8 cellular contexts compared by ENCODE assay signal in the genomic region with DNA sequence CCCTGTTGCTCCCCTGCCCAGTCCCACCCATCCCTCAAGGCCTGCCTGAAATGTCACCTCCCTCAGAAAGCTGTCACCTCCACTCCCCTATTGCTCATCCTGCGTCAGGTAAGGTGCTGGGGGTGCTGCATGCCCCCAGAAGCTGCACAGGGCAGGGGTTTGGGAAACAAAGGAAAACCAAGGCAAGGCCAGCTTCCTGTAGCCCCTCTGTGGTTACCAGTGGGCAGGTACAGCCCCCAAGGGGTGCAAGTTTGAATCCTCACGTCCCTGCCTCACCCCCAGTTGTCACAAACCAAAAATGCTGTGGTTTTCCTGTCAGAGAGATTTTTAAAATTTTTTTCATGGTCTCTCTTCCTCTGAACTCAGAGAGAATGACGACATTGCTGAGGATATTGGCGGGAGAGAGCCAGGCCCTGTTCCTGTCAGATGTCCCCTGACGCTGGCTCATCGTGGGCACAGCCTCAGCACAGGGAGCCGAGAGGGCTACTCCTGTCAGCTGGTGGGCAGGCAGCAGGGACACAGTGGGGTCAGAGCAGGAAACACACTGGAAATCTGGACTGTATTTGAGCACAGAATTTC. TPM values are rescaled to one million over a fixed set of nuclear protein-coding genes. Genes with fewer than 3 reads are reported as not detected.
DNase-seq lines count a peak whose midpoint lies in the region; ATAC-seq and TF ChIP-seq lines count a peak whose summit lies in the region.

No MANE protein-coding gene starts in this region.

- DNase-seq in EH (ENCODE audit: low read depth) (peak; percentile 89), MV-4-11 (lab: John Stamatoyannopoulos, UW) (peak; percentile 67), neural progenitor cell (ENCODE audit: low spot score) (no peak), NCI-H526 (lab: John Stamatoyannopoulos, UW) (no peak), kidney glomerular epithelial cell (lab: John Stamatoyannopoulos, UW) (no peak)
- DNase-seq in activated naive CD4-positive, alpha-beta T cell treated with anti-CD3 and anti-CD28 coated beads, Interleukin-2, amount 50 U/mL, for 72 hours (ENCODE audit: low spot score in 2 of 2) = peak; percentile 32 to 72

- H3K9me3 ChIP-seq in neural progenitor cell (ENCODE audit: low read depth) = no peaks in the 10 kb centered on the region

- H3K36me3 ChIP-seq in neural progenitor cell = no peaks in the 10 kb centered on the region

- peaks cover 5 to 29% of the 10 kb centered on the region in 2 donors for H3K36me3 Mint-ChIP-seq in activated naive CD4-positive, alpha-beta T cell treated with anti-CD3 and anti-CD28 coated beads, Interleukin-2, amount 50 U/mL, for 72 hours
- no peaks in the 10 kb centered on the region for H3K36me3 Mint-ChIP-seq in neural progenitor cell

- no peaks in the 10 kb centered on the region for H3K4me1 ChIP-seq in neural progenitor cell

- no peak for TF ChIP-seq CTCF in neural progenitor cell (IDR thresholded peaks at IDR 0.05)

- ATAC-seq in activated naive CD4-positive, alpha-beta T cell treated with anti-CD3 and anti-CD28 coated beads, Interleukin-2, amount 50 U/mL, for 72 hours = peak; percentile 66 to 86
- ATAC-seq in GM21619 (IDR thresholded peaks at IDR 0.05; ENCODE audit: unreplicated experiment) = no peak
- no peak for ATAC-seq in GM18870 (IDR thresholded peaks at IDR 0.05; ENCODE audit: unreplicated experiment)

- H3K27me3 Mint-ChIP-seq in neural progenitor cell (ENCODE audit: insufficient read depth, low read depth) = peaks cover 12% of the 10 kb centered on the region

- H3K27ac ChIP-seq in neural progenitor cell = no peak overlapping the region

- no peak overlapping the region for H3K4me3 Mint-ChIP-seq in neural progenitor cell

- H3K27ac Mint-ChIP-seq in activated naive CD4-positive, alpha-beta T cell treated with anti-CD3 and anti-CD28 coated beads, Interleukin-2, amount 50 U/mL, for 72 hours = peak overlapping the region; percentile 95 to 99
- peak overlapping the region; percentile 50 for H3K27ac Mint-ChIP-seq in neural progenitor cell

- no peak overlapping the region for H2AFZ ChIP-seq in neural progenitor cell (replicated peaks)

- H3K79me2 ChIP-seq in neural progenitor cell (ENCODE audit: low read depth) = no peaks in the 10 kb centered on the region

- no peaks in the 10 kb centered on the region for H3K27me3 ChIP-seq in neural progenitor cell

- no peaks in the 10 kb centered on the region for H3F3A ChIP-seq in neural progenitor cell (ENCODE audit: low read depth)

- H3K4me3 ChIP-seq in neural progenitor cell = no peak overlapping the region

- peaks cover 4% of the 10 kb centered on the region for H3K4me1 Mint-ChIP-seq in neural progenitor cell

- no peak overlapping the region for H3K4me2 ChIP-seq in neural progenitor cell

- no peak overlapping the region for H3K9ac ChIP-seq in neural progenitor cell

- H4K20me1 ChIP-seq in neural progenitor cell (ENCODE audit: low read depth) = no peaks in the 10 kb centered on the region

- no peaks in the 10 kb centered on the region for H3K9me3 Mint-ChIP-seq in activated naive CD4-positive, alpha-beta T cell treated with anti-CD3 and anti-CD28 coated beads, Interleukin-2, amount 50 U/mL, for 72 hours
- no peaks in the 10 kb centered on the region for H3K9me3 Mint-ChIP-seq in neural progenitor cell

RNA-seq across cellular contexts. Expression of gene PSTPIP1, which starts 27.0 kb away (rescaled TPM):
- total RNA-seq in activated naive CD4-positive, alpha-beta T cell treated with anti-CD3 and anti-CD28 coated beads, Interleukin-2, amount 50 U/mL, for 72 hours = 100 to 1,000 TPM in 1 of 2 donors, 10 to 100 TPM in 1; 95.5 to 149 TPM
- total RNA-seq in neural progenitor cell (ENCODE audit: low replicate concordance) = 0.19 and 0.77 TPM in 2 replicates

RNA-seq across cellular contexts. Expression of gene TSPAN3, which starts 49.0 kb away (rescaled TPM):
- 10 to 100 TPM in 1 of 2 donors, 1 to 10 TPM in 1; 6.9 to 27.1 TPM for total RNA-seq in activated naive CD4-positive, alpha-beta T cell treated with anti-CD3 and anti-CD28 coated beads, Interleukin-2, amount 50 U/mL, for 72 hours
- 331 and 474 TPM in 2 replicates for total RNA-seq in neural progenitor cell (ENCODE audit: low replicate concordance)

Comparison
In these comparisons a context has a peak if more than half of its experiments do, and no peak if none do; other contexts are left out.
1. DNase-seq: peak in EH (single experiment), MV-4-11 (single experiment) and activated naive CD4-positive, alpha-beta T cell treated with anti-CD3 and anti-CD28 coated beads, Interleukin-2, amount 50 U/mL, for 72 hours (2 of 2); none in neural progenitor cell (single experiment), NCI-H526 (0 of 2) and kidney glomerular epithelial cell (single experiment).
2. ATAC-seq: peak in activated naive CD4-positive, alpha-beta T cell treated with anti-CD3 and anti-CD28 coated beads, Interleukin-2, amount 50 U/mL, for 72 hours (2 of 2); none in GM21619 (single experiment) and GM18870 (single experiment).
3. RNA of gene PSTPIP1, which starts 27.0 kb away (total RNA-seq): 95.5 to 149 TPM in activated naive CD4-positive, alpha-beta T cell treated with anti-CD3 and anti-CD28 coated beads, Interleukin-2, amount 50 U/mL, for 72 hours; 0.19 to 0.77 TPM in neural progenitor cell; every median in the first group is over 10 times any median in the second.
4. RNA of gene TSPAN3, which starts 49.0 kb away (total RNA-seq): 331 to 474 TPM in neural progenitor cell; 6.9 to 27.1 TPM in activated naive CD4-positive, alpha-beta T cell treated with anti-CD3 and anti-CD28 coated beads, Interleukin-2, amount 50 U/mL, for 72 hours; every median in the first group is over 10 times any median in the second.